ENCODE assay signal across 18 cellular contexts in the genomic region with DNA sequence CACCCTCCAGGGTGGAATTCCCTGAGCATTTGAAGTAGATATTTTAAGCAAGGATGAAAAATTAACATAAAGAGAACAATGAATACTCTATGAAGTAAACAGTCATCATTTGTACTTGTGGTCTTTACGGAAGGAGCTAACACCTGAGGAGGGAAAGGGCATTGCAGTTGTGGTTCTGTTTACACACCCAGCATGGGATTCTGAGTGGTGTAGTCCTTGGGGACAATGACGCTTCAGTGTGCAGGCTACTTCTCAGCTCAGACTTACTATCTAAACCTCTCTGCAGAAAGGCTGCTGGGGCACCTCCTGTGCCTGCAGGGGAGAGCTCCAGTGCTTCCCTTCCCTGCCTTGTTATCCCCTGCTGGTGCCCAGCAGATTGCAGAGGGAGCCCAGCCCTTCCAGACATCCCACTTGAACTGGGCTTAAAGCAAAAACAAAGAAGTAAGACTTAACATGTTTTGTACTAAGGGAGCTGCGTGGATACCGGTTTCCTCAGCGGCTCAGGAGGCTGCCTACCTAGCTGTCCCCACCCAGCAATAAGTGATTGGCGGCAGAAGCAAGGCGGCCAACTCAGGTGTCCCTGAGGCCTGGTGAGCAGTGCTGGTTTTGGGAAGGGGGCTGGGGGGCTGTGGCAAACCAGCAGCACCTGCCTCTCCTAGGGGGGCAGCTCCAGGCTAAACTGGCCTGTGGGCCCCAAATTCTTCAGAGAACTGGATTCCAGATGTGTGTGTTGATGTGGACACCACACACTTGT.
DNase-seq lines count a peak whose midpoint lies in the region; ATAC-seq and TF ChIP-seq lines count a peak whose summit lies in the region.
"Had no signal": no experiment of that assay in that cellular context is flagged by ENCODE, and none has a peak within 500 bp of the region (broad histone marks: within the 10 kb centered on the region; RNA-seq: fewer than 3 reads in every experiment).

No MANE protein-coding gene starts in this region.

- no peak overlapping the region for H3K4me3 ChIP-seq in testis
- H3K4me3 ChIP-seq: adrenal gland, gastrocnemius medialis, skin epidermis had no signal

- no peaks in the 10 kb centered on the region for H3K27me3 ChIP-seq in testis
- H3K27me3 ChIP-seq: adrenal gland, gastrocnemius medialis had no signal

- no peak for TF ChIP-seq CTCF in testis (IDR thresholded peaks at IDR 0.05)

- DNase-seq in ELF-1 (ENCODE audit: low read depth, low spot score) (peak; percentile 15), NCI-H345 treated with DMSO at 0.1 percent for 48 hours (lab: John Stamatoyannopoulos, UW; ENCODE audit: unreplicated experiment) (peak; percentile 71), testis (no peak), islet precursor cell (no peak), left colon (no peak)
- DNase-seq: activated CD4-positive, alpha-beta T cell treated with anti-CD3 and anti-CD28 coated beads, Interleukin-2, amount 50 U/mL, for 1 hour; activated T-cell treated with anti-CD3 and anti-CD28 coated beads, Interleukin-2, amount 50 U/mL, for 72 hours; adrenal gland; cerebellar nuclear complex; gastrocnemius medialis; immature natural killer cell; nucleus accumbens; SHP77 treated with DMSO at 0.1 percent for 48 hours; T-helper 9 cell had no signal

- no peaks in the 10 kb centered on the region for H3K36me3 ChIP-seq in testis (ENCODE audit: low read depth, missing control alignments)
- H3K36me3 ChIP-seq: adrenal gland, gastrocnemius medialis had no signal

- no peaks in the 10 kb centered on the region for H3K9me3 ChIP-seq in testis
- H3K9me3 ChIP-seq: adrenal gland, gastrocnemius medialis had no signal

- peak overlapping the region in 1 of 2 donors; percentile 64 for H3K27ac ChIP-seq in testis
- H3K27ac ChIP-seq: adrenal gland, gastrocnemius medialis, skin epidermis had no signal

- 78 to 90% methylated on average over 7 of the region's 7 CpGs for WGBS in testis, 2 donors

- H3K4me1 ChIP-seq in testis = peaks cover 7% of the 10 kb centered on the region
- H3K4me1 ChIP-seq: adrenal gland, gastrocnemius medialis had no signal

- intact Hi-C loops in testis (cut with DNase I; ENCODE audit: low total_unique reads) = no loop called here
- intact Hi-C loops in left colon (cut with DNase I, micrococcal nuclease) = no loop called here

- peak; percentile 53 for ATAC-seq in GM18909 (IDR thresholded peaks at IDR 0.05; ENCODE audit: poor library complexity, unreplicated experiment)
- ATAC-seq in HG03039 (IDR thresholded peaks at IDR 0.05; ENCODE audit: unreplicated experiment) = peak; percentile 59
- ATAC-seq in GM19328 (IDR thresholded peaks at IDR 0.05; ENCODE audit: unreplicated experiment) = no peak
- ATAC-seq in left colon = no peak
- ATAC-seq: activated T-cell treated with anti-CD3 and anti-CD28 coated beads, Interleukin-2, amount 50 U/mL, for 72 hours; gastrocnemius medialis had no signal

- TF ChIP-seq POLR2A in testis (IDR thresholded peaks at IDR 0.05) = no peak

Comparison
In these comparisons a context has a peak if more than half of its experiments do, and no peak if none do; other contexts are left out.
1. DNase-seq: peak in ELF-1 (single experiment) and NCI-H345 treated with DMSO at 0.1 percent for 48 hours (single experiment); none in testis (single experiment), islet precursor cell (single experiment) and left colon (0 of 2).
2. ATAC-seq: peak in GM18909 (single experiment) and HG03039 (single experiment); none in GM19328 (single experiment) and left colon (single experiment).